ENCODE assay signal across 17 cellular contexts in the genomic region with DNA sequence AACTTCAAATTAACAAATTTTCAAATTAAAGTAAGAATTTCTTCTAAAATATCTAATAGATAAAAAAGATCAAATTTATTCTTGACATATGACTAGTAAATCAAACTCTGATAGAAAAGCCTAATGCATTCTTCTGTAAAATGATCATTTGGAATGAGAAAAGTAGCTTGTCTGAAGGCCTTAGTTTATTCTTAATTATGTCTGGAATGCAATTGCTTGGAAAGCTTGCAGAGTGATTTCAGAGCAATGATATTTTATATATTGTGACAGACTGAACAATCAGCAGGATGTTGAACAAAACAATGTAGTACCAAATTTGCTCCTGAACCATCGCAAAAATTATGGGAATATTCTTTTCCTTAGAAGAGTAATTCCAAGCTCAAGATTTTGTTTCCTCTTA.
DNase-seq lines count a peak whose midpoint lies in the region; ATAC-seq, FAIRE-seq and TF ChIP-seq lines count a peak whose summit lies in the region.
"Had no signal": no experiment of that assay in that cellular context is flagged by ENCODE, and none has a peak within 500 bp of the region (broad histone marks: within the 10 kb centered on the region; RNA-seq: fewer than 3 reads in every experiment).

No MANE protein-coding gene starts in this region.

- H3K9me3 Mint-ChIP-seq in astrocyte (ENCODE audit: unreplicated experiment) (no peaks in the 10 kb centered on the region), T-cell (peaks cover 7 to 16% (median 11%) of the 10 kb centered on the region in 3 donors)
- H3K9me3 Mint-ChIP-seq: H9 had no signal

- DNase-seq in HCEC 1CT, result peak; percentile 39
- DNase-seq in astrocyte (ENCODE audit: low read depth), result peak; percentile 65
- DNase-seq in epidermal melanocyte (ENCODE audit: insufficient read length, low spot score), result peak; percentile 11
- DNase-seq in iris pigment epithelial cell (ENCODE audit: low read depth), result peak; percentile 21
- no peak for DNase-seq in D341Med (ENCODE audit: low spot score)
- DNase-seq in GDM1 (lab: John Stamatoyannopoulos, UW), result no peak
- no peak for DNase-seq in T-cell
- DNase-seq: 8988T; CD4-positive, alpha-beta memory T cell; COR-L47; H9 had no signal

- no peak for TF ChIP-seq CTCF in astrocyte (IDR thresholded peaks at IDR 0.05; ENCODE audit: insufficient read depth, low read depth, low read length)

- H3K9me3 ChIP-seq in astrocyte (ENCODE audit: insufficient read depth, low read depth, low read length), result no peaks in the 10 kb centered on the region
- H3K9me3 ChIP-seq: BLaER1 had no signal

- no peak for ATAC-seq in HG03565 (IDR thresholded peaks at IDR 0.05; ENCODE audit: unreplicated experiment)
- no peak for ATAC-seq in T-cell (replicated peaks in 1 of 4)

- H3K27me3 Mint-ChIP-seq in astrocyte (ENCODE audit: low read depth, unreplicated experiment), result no peaks in the 10 kb centered on the region
- no peaks in the 10 kb centered on the region for H3K27me3 Mint-ChIP-seq in T-cell
- H3K27me3 Mint-ChIP-seq: CD4-positive, alpha-beta memory T cell had no signal

- H3K4me3 Mint-ChIP-seq in astrocyte (ENCODE audit: unreplicated experiment) (no peak overlapping the region), T-cell (no peak overlapping the region)
- H3K4me3 Mint-ChIP-seq: CD14-positive monocyte; CD4-positive, alpha-beta memory T cell; H9 had no signal

- H3K36me3 ChIP-seq in astrocyte (ENCODE audit: insufficient read depth, low read length), result no peaks in the 10 kb centered on the region
- H3K36me3 ChIP-seq: BLaER1 had no signal

- H3K79me2 ChIP-seq in astrocyte (ENCODE audit: insufficient read depth, low read length), result no peaks in the 10 kb centered on the region

- H3K36me3 Mint-ChIP-seq in astrocyte (ENCODE audit: low read depth, unreplicated experiment), result no peaks in the 10 kb centered on the region
- H3K36me3 Mint-ChIP-seq in T-cell, result no peaks in the 10 kb centered on the region
- H3K36me3 Mint-ChIP-seq: CD14-positive monocyte; CD4-positive, alpha-beta memory T cell had no signal

- no peak overlapping the region for H3K27ac Mint-ChIP-seq in astrocyte (ENCODE audit: unreplicated experiment)
- H3K27ac Mint-ChIP-seq in T-cell, result no peak overlapping the region
- H3K27ac Mint-ChIP-seq: CD14-positive monocyte; CD4-positive, alpha-beta memory T cell; H9 had no signal

- H3K9ac ChIP-seq in astrocyte (ENCODE audit: low read length), result no peak overlapping the region
- H3K9ac ChIP-seq: BLaER1 had no signal

- H3K27ac ChIP-seq in astrocyte (ENCODE audit: low read depth, low read length), result no peak overlapping the region
- H3K27ac ChIP-seq: BLaER1 had no signal

- peaks cover 8% of the 10 kb centered on the region for H3K4me1 ChIP-seq in astrocyte (ENCODE audit: insufficient read depth, low read length)
- H3K4me1 ChIP-seq: BLaER1 had no signal

- no peak overlapping the region for H2AFZ ChIP-seq in astrocyte (ENCODE audit: low read depth, low read length)

- peaks cover 38% of the 10 kb centered on the region for H3K4me1 Mint-ChIP-seq in astrocyte (ENCODE audit: low read depth, unreplicated experiment)
- no peaks in the 10 kb centered on the region for H3K4me1 Mint-ChIP-seq in T-cell
- H3K4me1 Mint-ChIP-seq: CD14-positive monocyte; CD4-positive, alpha-beta memory T cell; H9 had no signal

- CTCF ChIA-PET in T-cell (lab: Charles Lee), result no interaction called here

- H3K4me2 ChIP-seq in astrocyte (ENCODE audit: low read length), result peak overlapping the region; percentile 26
- H3K4me2 ChIP-seq: BLaER1 had no signal

- H4K20me1 ChIP-seq in astrocyte (ENCODE audit: insufficient read depth, low read length), result no peaks in the 10 kb centered on the region
- H4K20me1 ChIP-seq: BLaER1 had no signal

- H3K4me3 ChIP-seq in astrocyte (ENCODE audit: insufficient read depth, low read depth, low read length), result no peak overlapping the region
- H3K4me3 ChIP-seq: BLaER1 had no signal

- FAIRE-seq in astrocyte (lab: Jason Lieb, UNC), result no peak
- FAIRE-seq: D721Med, G401.6, H1 had no signal

- H3K27me3 ChIP-seq in astrocyte (ENCODE audit: insufficient read depth, low read length), result no peaks in the 10 kb centered on the region
- H3K27me3 ChIP-seq: BLaER1 had no signal

- POLR2A ChIA-PET in T-cell (lab: Charles Lee), result no interaction called here

Comparison
In these comparisons a context has a peak if more than half of its experiments do, and no peak if none do; other contexts are left out.
1. DNase-seq: peak in HCEC 1CT (single experiment), astrocyte (single experiment), epidermal melanocyte (single experiment) and iris pigment epithelial cell (single experiment); none in D341Med (single experiment), GDM1 (single experiment) and T-cell (0 of 34).